In genomic region chr2:135985018-135985825, GRCh38 we compare ENCODE assay signal across 8 cellular contexts.
DNase-seq lines count a peak whose midpoint lies in the region; ATAC-seq and TF ChIP-seq lines count a peak whose summit lies in the region.

TSS of gene DARS1 (minus strand) at chr2:135985626. CDS start at chr2:135985468, 158 bp downstream.

- TF ChIP-seq CTCF in OCI-LY3 (IDR thresholded peaks at IDR 0.05; ENCODE audit: low read depth, low read length): no peak

- H3K4me3 ChIP-seq in OCI-LY3 (ENCODE audit: low read length): peak within 1 kb of the TSS; percentile 82

- peak within 1 kb of the TSS; percentile 82 for H3K27ac ChIP-seq in OCI-LY3 (ENCODE audit: low read length)

- DNase-seq in DMS114 treated with DMSO at 0.1 percent for 48 hours (lab: John Stamatoyannopoulos, UW; ENCODE audit: unreplicated experiment) (peak; percentile 82), HuH-7.5 (ENCODE audit: low spot score) (peak; percentile 73), activated T-cell treated with anti-CD3 and anti-CD28 coated beads for 24 hours (ENCODE audit: low read depth) (peak; percentile 76), epidermal melanocyte (ENCODE audit: insufficient read length, low spot score) (peak; percentile 76), middle frontal gyrus (ENCODE audit: extremely low spot score, low spot score) (peak; percentile 83)
- peak; percentile 47 to 70 for DNase-seq in stimulated activated CD8-positive, alpha-beta memory T cell treated with anti-CD3 and anti-CD28 coated beads, Interleukin-2, amount 100 ng/mL, for 1 hour (ENCODE audit: low read depth in 2 of 2)

- peak within 1 kb of the TSS; percentile 81 for H3K4me2 ChIP-seq in OCI-LY3 (ENCODE audit: low read length)

- peak within 1 kb of the TSS; percentile 87 for H3K9ac ChIP-seq in OCI-LY3 (ENCODE audit: low read length)

- 0 out of 2 replicates have a peak, but pooled peaks cover 3% of the 10 kb centered on the region for H4K20me1 ChIP-seq in OCI-LY3 (ENCODE audit: insufficient read depth, low read length)

- peak within 1 kb of the TSS; percentile 88 for H2AFZ ChIP-seq in OCI-LY3 (ENCODE audit: low read depth, low read length)

- ATAC-seq in GM21528 (IDR thresholded peaks at IDR 0.05; ENCODE audit: low FRiP score, unreplicated experiment): peak; percentile 87

- peaks cover 46% of the 10 kb centered on the region for H3K4me1 ChIP-seq in OCI-LY3 (ENCODE audit: low read length)

- H3K27me3 ChIP-seq in OCI-LY3 (ENCODE audit: low read depth, low read length): no peaks in the 10 kb centered on the region

- peaks cover 31% of the 10 kb centered on the region for H3K79me2 ChIP-seq in OCI-LY3 (ENCODE audit: low read length)

- peaks cover 17% of the 10 kb centered on the region for H3K36me3 ChIP-seq in OCI-LY3 (replicated peaks; ENCODE audit: low read depth, low read length)

- H3K9me3 ChIP-seq in OCI-LY3 (ENCODE audit: insufficient read depth, low read length): no peaks in the 10 kb centered on the region

Comparison
In these comparisons a context has a peak if more than half of its experiments do, and no peak if none do; other contexts are left out.
1. Peak in every context shown above with its lines: DNase-seq, ATAC-seq, H3K4me3 ChIP-seq and H3K27ac ChIP-seq.